In the genomic region with DNA sequence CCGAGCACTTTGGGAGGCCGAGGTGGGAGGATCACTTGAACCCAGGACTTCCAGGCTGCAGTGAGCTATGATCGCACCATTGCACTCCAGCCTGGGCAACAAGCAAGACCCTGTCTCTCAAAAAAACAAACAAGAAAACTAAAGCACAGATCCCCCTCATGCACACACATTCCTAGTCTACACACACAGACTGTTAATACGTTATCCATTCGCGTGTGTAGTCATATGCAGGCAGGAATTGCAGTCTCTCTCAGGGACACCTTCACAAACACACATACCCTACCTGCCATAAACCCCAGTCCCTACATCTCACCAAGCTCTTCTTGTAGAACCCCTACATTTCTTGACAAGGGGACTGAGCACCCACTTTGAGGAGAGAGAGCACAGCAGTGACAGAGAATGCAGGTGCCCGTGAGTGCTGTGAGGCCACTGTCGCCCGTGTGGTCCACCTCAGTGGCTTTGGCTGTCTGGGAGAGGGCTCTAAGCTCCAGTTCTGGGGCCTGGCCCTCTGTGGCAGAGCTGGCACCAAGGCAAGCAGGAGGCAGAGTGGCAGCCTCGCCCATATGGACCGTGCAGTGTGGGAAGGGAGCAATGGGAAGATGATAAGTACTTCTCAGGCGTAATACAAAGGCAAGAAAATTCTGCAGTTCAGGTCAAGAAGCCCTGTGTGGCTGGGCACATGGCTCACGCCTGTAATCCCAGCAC, we compare ENCODE assay signal across 2 cellular contexts.
TF ChIP-seq lines count a peak whose summit lies in the region.

No MANE protein-coding gene starts in this region.

TF ChIP-seq in A549, 52 proteins besides CTCF, POLR2A, EP300 and RAD21 (continued from another document):
- TF ChIP-seq, protein P1, sequence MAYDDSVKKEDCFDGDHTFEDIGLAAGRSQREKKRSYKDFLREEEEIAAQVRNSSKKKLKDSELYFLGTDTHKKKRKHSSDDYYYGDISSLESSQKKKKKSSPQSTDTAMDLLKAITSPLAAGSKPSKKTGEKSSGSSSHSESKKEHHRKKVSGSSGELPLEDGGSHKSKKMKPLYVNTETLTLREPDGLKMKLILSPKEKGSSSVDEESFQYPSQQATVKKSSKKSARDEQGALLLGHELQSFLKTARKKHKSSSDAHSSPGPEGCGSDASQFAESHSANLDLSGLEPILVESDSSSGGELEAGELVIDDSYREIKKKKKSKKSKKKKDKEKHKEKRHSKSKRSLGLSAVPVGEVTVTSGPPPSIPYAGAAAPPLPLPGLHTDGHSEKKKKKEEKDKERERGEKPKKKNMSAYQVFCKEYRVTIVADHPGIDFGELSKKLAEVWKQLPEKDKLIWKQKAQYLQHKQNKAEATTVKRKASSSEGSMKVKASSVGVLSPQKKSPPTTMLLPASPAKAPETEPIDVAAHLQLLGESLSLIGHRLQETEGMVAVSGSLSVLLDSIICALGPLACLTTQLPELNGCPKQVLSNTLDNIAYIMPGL (CRISPR knock-in tag; IDR thresholded peaks at IDR 0.05; ENCODE audit: borderline replicate concordance) = no peak
- no peak for TF ChIP-seq SMC3 (IDR thresholded peaks at IDR 0.05)
- TF ChIP-seq, protein P2, sequence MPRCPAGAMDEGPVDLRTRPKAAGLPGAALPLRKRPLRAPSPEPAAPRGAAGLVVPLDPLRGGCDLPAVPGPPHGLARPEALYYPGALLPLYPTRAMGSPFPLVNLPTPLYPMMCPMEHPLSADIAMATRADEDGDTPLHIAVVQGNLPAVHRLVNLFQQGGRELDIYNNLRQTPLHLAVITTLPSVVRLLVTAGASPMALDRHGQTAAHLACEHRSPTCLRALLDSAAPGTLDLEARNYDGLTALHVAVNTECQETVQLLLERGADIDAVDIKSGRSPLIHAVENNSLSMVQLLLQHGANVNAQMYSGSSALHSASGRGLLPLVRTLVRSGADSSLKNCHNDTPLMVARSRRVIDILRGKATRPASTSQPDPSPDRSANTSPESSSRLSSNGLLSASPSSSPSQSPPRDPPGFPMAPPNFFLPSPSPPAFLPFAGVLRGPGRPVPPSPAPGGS (IDR thresholded peaks at IDR 0.05) = no peak
- TF ChIP-seq HOXA7 (CRISPR knock-in tag; IDR thresholded peaks at IDR 0.05) = no peak
- no peak for TF ChIP-seq RARB (CRISPR knock-in tag; IDR thresholded peaks at IDR 0.05)
- no peak for TF ChIP-seq JUNB (IDR thresholded peaks at IDR 0.05)
- TF ChIP-seq HOXB13 (CRISPR knock-in tag; IDR thresholded peaks at IDR 0.05; ENCODE audit: low read depth) = no peak
- TF ChIP-seq ZSCAN20 (CRISPR knock-in tag; IDR thresholded peaks at IDR 0.05) = no peak
- TF ChIP-seq MAFK (IDR thresholded peaks at IDR 0.05; ENCODE audit: partially characterized antibody) = no peak
- no peak for TF ChIP-seq HEYL (CRISPR knock-in tag; IDR thresholded peaks at IDR 0.05)
- TF ChIP-seq NFE2L2 (conservative IDR thresholded peaks at IDR 0.05; ENCODE audit: low read length) = no peak
- no peak for TF ChIP-seq TFCP2L1 (CRISPR knock-in tag; IDR thresholded peaks at IDR 0.05)

TF ChIP-seq in GM23338, 12 proteins besides CTCF, POLR2A, EP300 and RAD21 (continued from another document):
- TF ChIP-seq, protein P3, sequence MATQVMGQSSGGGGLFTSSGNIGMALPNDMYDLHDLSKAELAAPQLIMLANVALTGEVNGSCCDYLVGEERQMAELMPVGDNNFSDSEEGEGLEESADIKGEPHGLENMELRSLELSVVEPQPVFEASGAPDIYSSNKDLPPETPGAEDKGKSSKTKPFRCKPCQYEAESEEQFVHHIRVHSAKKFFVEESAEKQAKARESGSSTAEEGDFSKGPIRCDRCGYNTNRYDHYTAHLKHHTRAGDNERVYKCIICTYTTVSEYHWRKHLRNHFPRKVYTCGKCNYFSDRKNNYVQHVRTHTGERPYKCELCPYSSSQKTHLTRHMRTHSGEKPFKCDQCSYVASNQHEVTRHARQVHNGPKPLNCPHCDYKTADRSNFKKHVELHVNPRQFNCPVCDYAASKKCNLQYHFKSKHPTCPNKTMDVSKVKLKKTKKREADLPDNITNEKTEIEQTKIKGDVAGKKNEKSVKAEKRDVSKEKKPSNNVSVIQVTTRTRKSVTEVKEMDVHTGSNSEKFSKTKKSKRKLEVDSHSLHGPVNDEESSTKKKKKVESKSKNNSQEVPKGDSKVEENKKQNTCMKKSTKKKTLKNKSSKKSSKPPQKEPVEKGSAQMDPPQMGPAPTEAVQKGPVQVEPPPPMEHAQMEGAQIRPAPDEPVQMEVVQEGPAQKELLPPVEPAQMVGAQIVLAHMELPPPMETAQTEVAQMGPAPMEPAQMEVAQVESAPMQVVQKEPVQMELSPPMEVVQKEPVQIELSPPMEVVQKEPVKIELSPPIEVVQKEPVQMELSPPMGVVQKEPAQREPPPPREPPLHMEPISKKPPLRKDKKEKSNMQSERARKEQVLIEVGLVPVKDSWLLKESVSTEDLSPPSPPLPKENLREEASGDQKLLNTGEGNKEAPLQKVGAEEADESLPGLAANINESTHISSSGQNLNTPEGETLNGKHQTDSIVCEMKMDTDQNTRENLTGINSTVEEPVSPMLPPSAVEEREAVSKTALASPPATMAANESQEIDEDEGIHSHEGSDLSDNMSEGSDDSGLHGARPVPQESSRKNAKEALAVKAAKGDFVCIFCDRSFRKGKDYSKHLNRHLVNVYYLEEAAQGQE (IDR thresholded peaks at IDR 0.05; ENCODE audit: unreplicated experiment) = no peak
